21 cellular contexts compared by ENCODE assay signal in genomic region chrX:47176101-47176740, GRCh38. TPM values are rescaled to one million over a fixed set of nuclear protein-coding genes. Genes with fewer than 3 reads are reported as not detected.
DNase-seq lines count a peak whose midpoint lies in the region; ATAC-seq and TF ChIP-seq lines count a peak whose summit lies in the region.
"Had no signal": no experiment of that assay in that cellular context is flagged by ENCODE, and none has a peak within 500 bp of the region (broad histone marks: within the 10 kb centered on the region; RNA-seq: fewer than 3 reads in every experiment).

No MANE protein-coding gene starts in this region.

- no peak overlapping the region for H3K27ac ChIP-seq in osteoblast (ENCODE audit: low read depth, low read length)
- no peak overlapping the region for H3K27ac ChIP-seq in aorta (ENCODE audit: low read depth in 1 of 2, low read length in 2 of 2)
- H3K27ac ChIP-seq in smooth muscle cell (ENCODE audit: low read depth): no peak overlapping the region
- H3K27ac ChIP-seq: RWPE1 had no signal

- no peak for ATAC-seq in natural killer cell treated with Interleukin-12 subunit alpha and Interleukin-12 subunit beta and Interleukin-15 and Interleukin-18, amount 100 ng/mL, for 72 hours
- no peak for ATAC-seq in natural killer cell
- ATAC-seq in aorta (ENCODE audit: low FRiP score): no peak
- ATAC-seq in HG02885 (IDR thresholded peaks at IDR 0.05; ENCODE audit: poor library complexity, unreplicated experiment): no peak
- ATAC-seq: PC-3 had no signal

- H3K4me2 ChIP-seq in osteoblast (ENCODE audit: insufficient read depth, low read length) (no peak overlapping the region), smooth muscle cell (no peak overlapping the region)

- peaks cover 5% of the 10 kb centered on the region for H3K27me3 ChIP-seq in osteoblast (ENCODE audit: insufficient read depth, low read length)
- H3K27me3 ChIP-seq in aorta (ENCODE audit: control insufficient read depth in 1 of 2, insufficient read depth in 2 of 2, low read length in 1 of 2): no peaks in the 10 kb centered on the region
- H3K27me3 ChIP-seq in smooth muscle cell (ENCODE audit: low read depth): no peaks in the 10 kb centered on the region

- H3K27ac Mint-ChIP-seq in natural killer cell treated with Interleukin-12 subunit alpha and Interleukin-12 subunit beta and Interleukin-15 and Interleukin-18, amount 100 ng/mL, for 72 hours: no peak overlapping the region
- H3K27ac Mint-ChIP-seq in natural killer cell (peak overlapping the region in 1 of 2 donors; percentile 52), chondrocyte (ENCODE audit: unreplicated experiment) (no peak overlapping the region)

- H3K4me1 ChIP-seq in osteoblast (ENCODE audit: insufficient read depth, low read length): no peaks in the 10 kb centered on the region
- H3K4me1 ChIP-seq in aorta (ENCODE audit: control insufficient read depth in 1 of 2, insufficient read depth in 2 of 2, low read length in 2 of 2): no peaks in the 10 kb centered on the region
- H3K4me1 ChIP-seq in smooth muscle cell (ENCODE audit: low read depth): no peaks in the 10 kb centered on the region

- H3K9ac ChIP-seq in smooth muscle cell (ENCODE audit: low read depth): no peak overlapping the region

- DNase-seq in natural killer cell treated with Interleukin-12 subunit alpha and Interleukin-12 subunit beta and Interleukin-15 and Interleukin-18, amount 100 ng/mL, for 72 hours (ENCODE audit: low spot score): peak; percentile 51
- DNase-seq in natural killer cell (no peak), chondrocyte (ENCODE audit: low spot score) (peak; percentile 53), osteoblast (ENCODE audit: insufficient read length, low spot score, missing footprints) (peak; percentile 73), aorta (peak; percentile 5 to 37), SK-N-DZ (ENCODE audit: low spot score) (no peak), smooth muscle cell (lab: John Stamatoyannopoulos, UW; ENCODE audit: unreplicated experiment) (no peak)
- DNase-seq: ACHN, AML-193, COR-L47, DMS153, GOT3, Kasumi-1, NCI-H1417, NCI-H2029, NCI-H2171, NCI-H446 treated with DMSO at 0.1 percent for 48 hours, NCI-H748 treated with DMSO at 0.1 percent for 48 hours, PC-3 had no signal

- peaks cover 6% of the 10 kb centered on the region for H3K36me3 Mint-ChIP-seq in natural killer cell treated with Interleukin-12 subunit alpha and Interleukin-12 subunit beta and Interleukin-15 and Interleukin-18, amount 100 ng/mL, for 72 hours
- H3K36me3 Mint-ChIP-seq in natural killer cell: no peaks in the 10 kb centered on the region
- H3K36me3 Mint-ChIP-seq in chondrocyte (ENCODE audit: low read depth): peaks cover 12% of the 10 kb centered on the region

- intact Hi-C loops in natural killer cell (cut with micrococcal nuclease): no loop called here
- intact Hi-C loops in aorta (cut with DNase I): no loop called here

- H4K20me1 ChIP-seq in osteoblast (ENCODE audit: insufficient read depth, low read length): peaks cover 19% of the 10 kb centered on the region
- H4K20me1 ChIP-seq in smooth muscle cell (ENCODE audit: low read depth): peaks cover 11% of the 10 kb centered on the region

- H2AFZ ChIP-seq in osteoblast (ENCODE audit: low read length): no peak overlapping the region
- no peak overlapping the region for H2AFZ ChIP-seq in smooth muscle cell (ENCODE audit: low read depth)

- H3K79me2 ChIP-seq in osteoblast (ENCODE audit: insufficient read depth, low read length): peaks cover 10% of the 10 kb centered on the region
- no peaks in the 10 kb centered on the region for H3K79me2 ChIP-seq in smooth muscle cell (ENCODE audit: low read depth)

- H3K9me3 ChIP-seq in osteoblast (ENCODE audit: low read depth, low read length): no peaks in the 10 kb centered on the region
- no peaks in the 10 kb centered on the region for H3K9me3 ChIP-seq in aorta (ENCODE audit: control insufficient read depth, low read length)
- no peaks in the 10 kb centered on the region for H3K9me3 ChIP-seq in smooth muscle cell (replicated peaks; ENCODE audit: low read depth)

- no peak overlapping the region for H3K4me3 Mint-ChIP-seq in natural killer cell treated with Interleukin-12 subunit alpha and Interleukin-12 subunit beta and Interleukin-15 and Interleukin-18, amount 100 ng/mL, for 72 hours
- H3K4me3 Mint-ChIP-seq in natural killer cell (no peak overlapping the region), chondrocyte (ENCODE audit: unreplicated experiment) (no peak overlapping the region)

- no peaks in the 10 kb centered on the region for H3F3A ChIP-seq in smooth muscle cell (ENCODE audit: low read depth)

- 75 to 90% methylated on average over 23 of the region's 23 CpGs for WGBS in aorta, 2 donors
- 92% methylated on average over 15 of the region's 23 CpGs for WGBS in smooth muscle cell (ENCODE audit: low lambda C conversion rate)

- H3K4me1 Mint-ChIP-seq in natural killer cell treated with Interleukin-12 subunit alpha and Interleukin-12 subunit beta and Interleukin-15 and Interleukin-18, amount 100 ng/mL, for 72 hours (ENCODE audit: low read depth in 2 of 2): peaks cover 0 to 11% of the 10 kb centered on the region in 2 donors
- H3K4me1 Mint-ChIP-seq in natural killer cell: peaks cover 0 to 11% of the 10 kb centered on the region in 2 donors
- H3K4me1 Mint-ChIP-seq in chondrocyte (ENCODE audit: low read depth): peaks cover 3% of the 10 kb centered on the region

- H3K4me3 ChIP-seq in osteoblast (ENCODE audit: insufficient read depth, low read length): no peak overlapping the region
- no peak overlapping the region for H3K4me3 ChIP-seq in aorta (ENCODE audit: low read length in 2 of 2)
- H3K4me3 ChIP-seq in smooth muscle cell: no peak overlapping the region

- H3K9me3 Mint-ChIP-seq in natural killer cell treated with Interleukin-12 subunit alpha and Interleukin-12 subunit beta and Interleukin-15 and Interleukin-18, amount 100 ng/mL, for 72 hours: no peaks in the 10 kb centered on the region
- H3K9me3 Mint-ChIP-seq in natural killer cell: no peaks in the 10 kb centered on the region
- no peaks in the 10 kb centered on the region for H3K9me3 Mint-ChIP-seq in chondrocyte (ENCODE audit: low read depth)

- TF ChIP-seq CTCF in natural killer cell (IDR thresholded peaks at IDR 0.05): no peak
- no peak for TF ChIP-seq CTCF in chondrocyte (IDR thresholded peaks at IDR 0.05)
- TF ChIP-seq CTCF in osteoblast (IDR thresholded peaks at IDR 0.05; ENCODE audit: extremely low read depth, low read depth, low read length): no peak
- TF ChIP-seq CTCF in smooth muscle cell (IDR thresholded peaks at IDR 0.05; ENCODE audit: borderline replicate concordance, insufficient read depth, poor library complexity, severe bottlenecking): no peak

- H3K36me3 ChIP-seq in osteoblast (ENCODE audit: insufficient read depth, low read length) (peaks cover 45% of the 10 kb centered on the region), aorta (ENCODE audit: control insufficient read depth in 1 of 2, insufficient read depth in 2 of 2, low read length in 1 of 2) (no peaks in the 10 kb centered on the region), smooth muscle cell (ENCODE audit: low read depth) (no peaks in the 10 kb centered on the region)

- H3K27me3 Mint-ChIP-seq in natural killer cell treated with Interleukin-12 subunit alpha and Interleukin-12 subunit beta and Interleukin-15 and Interleukin-18, amount 100 ng/mL, for 72 hours: peaks cover 0 to 12% of the 10 kb centered on the region in 2 donors
- H3K27me3 Mint-ChIP-seq in natural killer cell (ENCODE audit: low read depth in 2 of 2): no peaks in the 10 kb centered on the region
- no peaks in the 10 kb centered on the region for H3K27me3 Mint-ChIP-seq in chondrocyte (ENCODE audit: low read depth)

RNA-seq across cellular contexts. Expression of gene UBA1, which starts 17.4 kb away (rescaled TPM):
- 100 to 1,000 TPM; 227 to 243 TPM for total RNA-seq in natural killer cell treated with Interleukin-12 subunit alpha and Interleukin-12 subunit beta and Interleukin-15 and Interleukin-18, amount 100 ng/mL, for 72 hours
- total RNA-seq in natural killer cell (100 to 1,000 TPM; 118 to 168 (median 120) TPM), chondrocyte (299 to 312 TPM (median 311 TPM) in 3 replicates), osteoblast (142 and 150 TPM in 2 replicates), aorta (100 to 1,000 TPM; 160 to 167 TPM), smooth muscle cell (223 and 233 TPM in 2 replicates)
- polyA plus RNA-seq in aorta (100 to 1,000 TPM in 1 of 2 donors, 10 to 100 TPM in 1; 33.8 to 109 TPM), smooth muscle cell (243 and 246 TPM in 2 replicates)
- polyA plus RNA-seq in SK-N-DZ (2014; cell fraction: cytosol; rRNA removed): 199 and 202 TPM in 2 replicates
- polyA plus RNA-seq in SK-N-DZ (2014; cell fraction: nucleus; rRNA removed): 118 and 153 TPM in 2 replicates

RNA-seq across cellular contexts. Expression of gene RBM10, which starts 31.2 kb away (rescaled TPM):
- total RNA-seq in natural killer cell treated with Interleukin-12 subunit alpha and Interleukin-12 subunit beta and Interleukin-15 and Interleukin-18, amount 100 ng/mL, for 72 hours: 10 to 100 TPM; 59.6 to 62.2 TPM
- total RNA-seq in natural killer cell (10 to 100 TPM; 37.5 to 43.7 (median 39.4) TPM), chondrocyte (29.0 to 36.3 TPM (median 29.6 TPM) in 3 replicates), osteoblast (29.2 and 32.9 TPM in 2 replicates), aorta (10 to 100 TPM; 23.0 to 25.7 TPM), smooth muscle cell (17.6 and 18.3 TPM in 2 replicates)
- polyA plus RNA-seq in aorta (10 to 100 TPM in 1 of 2 donors, 1 to 10 TPM in 1; 8.4 to 46.8 TPM), smooth muscle cell (39.2 and 42.7 TPM in 2 replicates)
- polyA plus RNA-seq in SK-N-DZ (2014; cell fraction: cytosol; rRNA removed): 60.0 and 60.5 TPM in 2 replicates
- 54.2 and 64.8 TPM in 2 replicates for polyA plus RNA-seq in SK-N-DZ (2014; cell fraction: nucleus; rRNA removed)

RNA-seq across cellular contexts. Expression of gene NDUFB11, which starts 31.7 kb away (rescaled TPM):
- total RNA-seq in natural killer cell treated with Interleukin-12 subunit alpha and Interleukin-12 subunit beta and Interleukin-15 and Interleukin-18, amount 100 ng/mL, for 72 hours: 10 to 100 TPM; 50.8 to 75.4 TPM
- total RNA-seq in natural killer cell (10 to 100 TPM; 38.2 to 43.3 (median 42.3) TPM), chondrocyte (60.7 to 65.4 TPM (median 60.8 TPM) in 3 replicates), osteoblast (43.1 and 45.4 TPM in 2 replicates), aorta (10 to 100 TPM; 33.7 to 40.3 TPM), smooth muscle cell (67.4 and 82.6 TPM in 2 replicates)
- polyA plus RNA-seq in aorta (10 to 100 TPM; 65.7 to 69.5 TPM), smooth muscle cell (167 and 178 TPM in 2 replicates)
- polyA plus RNA-seq in SK-N-DZ (2014; cell fraction: cytosol; rRNA removed): 144 and 154 TPM in 2 replicates
- polyA plus RNA-seq in SK-N-DZ (2014; cell fraction: nucleus; rRNA removed): 87.7 and 101 TPM in 2 replicates

RNA-seq across cellular contexts. Expression of gene CDK16, which starts 42.3 kb away (rescaled TPM):
- total RNA-seq in natural killer cell treated with Interleukin-12 subunit alpha and Interleukin-12 subunit beta and Interleukin-15 and Interleukin-18, amount 100 ng/mL, for 72 hours: 10 to 100 TPM; 62.2 to 63.7 TPM
- total RNA-seq in natural killer cell: 100 to 1,000 TPM; 112 to 140 (median 126) TPM
- total RNA-seq in chondrocyte: 172 to 183 TPM (median 179 TPM) in 3 replicates
- total RNA-seq in osteoblast: 61.2 and 65.4 TPM in 2 replicates
- total RNA-seq in aorta: 10 to 100 TPM; 52.5 to 61.3 TPM
- 10 to 100 TPM; 14.0 to 45.5 TPM for polyA plus RNA-seq in aorta
- 80.1 and 95.4 TPM in 2 replicates for polyA plus RNA-seq in SK-N-DZ (2014; cell fraction: cytosol; rRNA removed)
- 186 and 231 TPM in 2 replicates for polyA plus RNA-seq in SK-N-DZ (2014; cell fraction: nucleus; rRNA removed)
- total RNA-seq in smooth muscle cell: 118 and 176 TPM in 2 replicates
- 269 and 270 TPM in 2 replicates for polyA plus RNA-seq in smooth muscle cell

RNA-seq across cellular contexts. Expression of gene USP11, which starts 56.6 kb away (rescaled TPM):
- total RNA-seq in natural killer cell treated with Interleukin-12 subunit alpha and Interleukin-12 subunit beta and Interleukin-15 and Interleukin-18, amount 100 ng/mL, for 72 hours: 10 to 100 TPM; 45.7 to 49.2 TPM
- total RNA-seq in natural killer cell (100 to 1,000 TPM; 107 to 131 (median 108) TPM), chondrocyte (151 to 189 TPM (median 157 TPM) in 3 replicates), osteoblast (28.2 and 31.8 TPM in 2 replicates), aorta (10 to 100 TPM; 68.9 to 90.3 TPM), smooth muscle cell (80.6 and 84.0 TPM in 2 replicates)
- polyA plus RNA-seq in aorta (10 to 100 TPM; 15.3 to 79.0 TPM), smooth muscle cell (211 and 221 TPM in 2 replicates)
- 75.5 and 78.1 TPM in 2 replicates for polyA plus RNA-seq in SK-N-DZ (2014; cell fraction: cytosol; rRNA removed)
- 106 and 131 TPM in 2 replicates for polyA plus RNA-seq in SK-N-DZ (2014; cell fraction: nucleus; rRNA removed)

Comparison
In these comparisons a context has a peak if more than half of its experiments do, and no peak if none do; other contexts are left out.
1. DNase-seq: peak in natural killer cell treated with Interleukin-12 subunit alpha and Interleukin-12 subunit beta and Interleukin-15 and Interleukin-18, amount 100 ng/mL, for 72 hours (single experiment), chondrocyte (single experiment), osteoblast (single experiment) and aorta (2 of 2); none in natural killer cell (single experiment), SK-N-DZ (single experiment) and smooth muscle cell (single experiment).